In the genomic region with DNA sequence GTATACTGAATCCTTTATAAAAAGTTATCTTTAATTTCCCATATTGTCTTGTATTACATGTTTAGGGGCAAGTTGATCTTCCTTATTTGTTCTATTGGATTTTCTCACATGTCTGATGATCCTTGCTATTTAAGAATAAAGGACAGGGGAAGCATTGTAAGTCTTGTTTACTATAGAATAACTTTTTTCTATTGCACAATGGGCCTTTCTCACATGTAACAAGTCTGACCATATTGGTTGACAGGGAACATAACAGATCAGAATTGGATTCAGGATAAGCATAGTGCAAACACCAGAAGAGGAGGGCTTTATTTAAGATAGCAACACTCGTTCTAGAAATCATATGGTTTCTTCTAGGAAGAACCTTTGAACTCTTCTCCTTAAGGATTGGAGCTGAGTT, we compare ENCODE assay signal across 22 cellular contexts.
"Had no signal": no experiment of that assay in that cellular context is flagged by ENCODE, and none has a peak within 500 bp of the region (broad histone marks: within the 10 kb centered on the region; RNA-seq: fewer than 3 reads in every experiment).

No MANE protein-coding gene starts in this region.

- H3K4me3 ChIP-seq: pancreas, psoas muscle, right lobe of liver, sigmoid colon, stomach, thoracic aorta, thyroid gland, tibial nerve, upper lobe of left lung, vagina had no signal

- FAIRE-seq: urothelium cell line had no signal

- DNase-seq: nephron progenitor cell; nucleus accumbens; pancreas; psoas muscle; right cardiac atrium; right lobe of liver; sigmoid colon; small intestine; stimulated activated CD4-positive, alpha-beta T cell treated with anti-CD3 and anti-CD28 coated beads, Interleukin-15, amount 100 ng/mL, for 24 hours; stimulated activated CD4-positive, alpha-beta T cell treated with anti-CD3 and anti-CD28 coated beads, Interleukin-2, amount 100 ng/mL, for 24 hours; stimulated activated CD4-positive, alpha-beta T cell treated with anti-CD3 and anti-CD28 coated beads, Interleukin-2, amount 100 ng/mL, for 48 hours; stimulated activated CD4-positive, alpha-beta T cell treated with anti-CD3 and anti-CD28 coated beads, Interleukin-4, amount 100 ng/mL, for 24 hours; stimulated activated naive B cell treated with anti-CD40 and anti-IgM and Interleukin-4, amounts not matched to agents 10 μg/mL and 1 μg/mL and 100 μg/mL, for 72 hours; stimulated activated naive CD4-positive, alpha-beta T cell treated with Interleukin-2 at 50 U/mL for 16 hours; stomach; thyroid gland; trophoblast cell; upper lobe of left lung had no signal
